16 cellular contexts compared by ENCODE assay signal in the genomic region with DNA sequence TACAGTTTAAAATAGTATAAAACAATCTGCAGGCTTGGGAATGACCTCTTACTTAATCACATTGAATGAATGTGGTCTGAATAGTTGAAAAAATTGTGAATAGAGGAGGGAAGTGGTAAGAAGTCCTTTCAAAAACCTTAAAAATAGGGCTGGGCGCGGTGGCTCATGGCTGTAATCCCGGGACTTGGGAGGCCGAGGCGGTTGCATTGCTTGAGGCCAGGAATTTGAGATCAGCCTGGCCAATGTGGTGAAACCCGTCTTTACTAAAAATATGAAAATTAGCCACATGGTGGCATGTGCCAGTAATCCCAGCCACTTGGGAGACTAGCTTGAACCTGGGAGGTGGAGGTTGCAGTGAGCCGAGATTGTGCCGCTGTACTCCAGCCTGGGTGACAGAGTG.
"Had no signal": no experiment of that assay in that cellular context is flagged by ENCODE, and none has a peak within 500 bp of the region (broad histone marks: within the 10 kb centered on the region; RNA-seq: fewer than 3 reads in every experiment).

No MANE protein-coding gene starts in this region.

- H3K36me3 ChIP-seq: cardiac muscle cell, lower lobe of right lung had no signal

- H3K4me3 Mint-ChIP-seq: activated CD8-positive, alpha-beta memory T cell treated with anti-CD3 and anti-CD28 coated beads, Interleukin-2, amount 10 ng/mL, durations not matched to agents 7 days and 5 days; activated naive CD8-positive, alpha-beta T cell treated with anti-CD3 and anti-CD28 coated beads for 36 hours; activated T-cell treated with anti-CD3 and anti-CD28 coated beads, Interleukin-2, amount 50 U/mL, for 24 hours; natural killer cell; stimulated activated memory B cell treated with anti-CD40 and anti-IgM and Interleukin-4, amounts not matched to agents 10 μg/mL and 1 μg/mL and 100 μg/mL, for 72 hours had no signal

- H3K27ac ChIP-seq: cardiac muscle cell, lower lobe of right lung, transverse colon had no signal

- H3K27ac Mint-ChIP-seq: activated CD8-positive, alpha-beta memory T cell treated with anti-CD3 and anti-CD28 coated beads, Interleukin-2, amount 10 ng/mL, durations not matched to agents 7 days and 5 days; activated naive CD8-positive, alpha-beta T cell treated with anti-CD3 and anti-CD28 coated beads for 36 hours; activated T-cell treated with anti-CD3 and anti-CD28 coated beads, Interleukin-2, amount 50 U/mL, for 24 hours; natural killer cell; progenitor cell of endocrine pancreas; stimulated activated memory B cell treated with anti-CD40 and anti-IgM and Interleukin-4, amounts not matched to agents 10 μg/mL and 1 μg/mL and 100 μg/mL, for 72 hours had no signal

- DNase-seq: activated CD8-positive, alpha-beta memory T cell treated with anti-CD3 and anti-CD28 coated beads, Interleukin-2, amount 10 ng/mL, durations not matched to agents 7 days and 5 days; activated effector memory CD4-positive, alpha-beta T cell treated with anti-CD3 and anti-CD28 coated beads, Interleukin-2, amount 50 U/mL, for 16 hours; activated naive CD8-positive, alpha-beta T cell treated with anti-CD3 and anti-CD28 coated beads for 36 hours; activated T-cell treated with anti-CD3 and anti-CD28 coated beads, Interleukin-2, amount 50 U/mL, for 24 hours; effector CD4-positive, alpha-beta T cell; hippocampal formation; left cardiac atrium; lower lobe of right lung; mucosa of descending colon; natural killer cell; right cardiac atrium; T-helper 2 cell; transverse colon had no signal

- ATAC-seq: activated CD8-positive, alpha-beta memory T cell treated with anti-CD3 and anti-CD28 coated beads, Interleukin-2, amount 10 ng/mL, durations not matched to agents 7 days and 5 days; left cardiac atrium; lower lobe of right lung; mucosa of descending colon; natural killer cell; right cardiac atrium; stimulated activated memory B cell treated with anti-CD40 and anti-IgM and Interleukin-4, amounts not matched to agents 10 μg/mL and 1 μg/mL and 100 μg/mL, for 72 hours had no signal

- H3K27me3 Mint-ChIP-seq: activated CD8-positive, alpha-beta memory T cell treated with anti-CD3 and anti-CD28 coated beads, Interleukin-2, amount 10 ng/mL, durations not matched to agents 7 days and 5 days; activated naive CD8-positive, alpha-beta T cell treated with anti-CD3 and anti-CD28 coated beads for 36 hours; activated T-cell treated with anti-CD3 and anti-CD28 coated beads, Interleukin-2, amount 50 U/mL, for 24 hours; progenitor cell of endocrine pancreas; stimulated activated memory B cell treated with anti-CD40 and anti-IgM and Interleukin-4, amounts not matched to agents 10 μg/mL and 1 μg/mL and 100 μg/mL, for 72 hours had no signal

- H3K4me3 ChIP-seq: cardiac muscle cell, lower lobe of right lung, mucosa of descending colon, transverse colon had no signal

- H3K27me3 ChIP-seq: cardiac muscle cell, transverse colon had no signal

- H3K4me1 ChIP-seq: lower lobe of right lung had no signal
